Comparison of ENCODE assay signal across 20 cellular contexts in the genomic region with DNA sequence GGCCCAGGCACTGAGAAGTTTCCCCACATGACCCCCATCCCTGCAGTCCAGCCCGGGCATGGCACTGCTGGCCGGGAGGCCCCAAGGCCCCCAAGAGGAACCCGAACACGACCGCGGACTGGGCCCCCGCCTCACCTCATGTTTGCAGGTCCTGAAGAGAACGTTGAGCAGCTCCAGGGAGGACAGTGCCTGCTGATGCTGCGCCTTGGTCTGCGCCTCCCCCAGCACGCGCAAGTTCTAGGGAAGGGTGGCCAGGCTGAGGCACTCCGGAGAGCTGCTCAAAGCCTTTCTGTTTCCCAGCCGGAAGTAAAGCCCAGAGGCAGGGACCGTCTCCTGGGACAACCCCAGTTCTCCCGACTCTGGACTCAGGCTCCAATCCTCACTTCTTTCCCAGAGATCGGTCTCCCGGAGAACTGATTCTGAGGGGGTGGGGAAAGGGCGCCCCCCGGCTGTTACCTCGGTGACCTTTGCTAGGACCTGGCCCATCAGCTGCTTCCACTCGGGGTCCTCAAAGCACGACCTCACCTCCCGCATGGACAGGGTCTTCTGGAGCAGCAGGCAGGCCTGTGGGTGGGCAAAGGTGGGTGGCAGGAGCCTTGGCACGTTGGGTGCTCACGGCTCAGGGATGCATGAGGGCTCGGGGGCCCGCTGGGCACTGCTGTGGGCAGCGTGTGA. TPM values are rescaled to one million over a fixed set of nuclear protein-coding genes. Genes with fewer than 3 reads are reported as not detected.
DNase-seq lines count a peak whose midpoint lies in the region; ATAC-seq, FAIRE-seq and TF ChIP-seq lines count a peak whose summit lies in the region.
"Had no signal": no experiment of that assay in that cellular context is flagged by ENCODE, and none has a peak within 500 bp of the region (broad histone marks: within the 10 kb centered on the region; RNA-seq: fewer than 3 reads in every experiment).

No MANE protein-coding gene starts in this region.

- H3K79me2 ChIP-seq in Loucy (ENCODE audit: insufficient read depth, low read length) = no peaks in the 10 kb centered on the region

- TF ChIP-seq CTCF in CD14-positive monocyte (IDR thresholded peaks at IDR 0.05) (no peak), Loucy (conservative IDR thresholded peaks at IDR 0.05; ENCODE audit: low read length) (peak; percentile 29; the same call in 1 of the 2 replicates), fibroblast of villous mesenchyme (IDR thresholded peaks at IDR 0.05; ENCODE audit: insufficient read depth, low read depth, low read length) (peak; percentile 4), uterus (IDR thresholded peaks at IDR 0.05) (no peak)

- no peaks in the 10 kb centered on the region for H3F3A ChIP-seq in Loucy (ENCODE audit: low read depth)

- no peak overlapping the region for H3K4me3 Mint-ChIP-seq in CD14-positive monocyte
- H3K4me3 Mint-ChIP-seq: activated CD8-positive, alpha-beta memory T cell treated with anti-CD3 and anti-CD28 coated beads, Interleukin-2, amount 10 ng/mL, durations not matched to agents 7 days and 5 days had no signal

- H3K4me2 ChIP-seq in Loucy (ENCODE audit: low read depth, low read length, poor library complexity, severe bottlenecking) = no peak overlapping the region
- H3K4me2 ChIP-seq: KMS-11 had no signal

- H3K4me1 ChIP-seq in Loucy (ENCODE audit: insufficient read depth, low read length, poor library complexity, severe bottlenecking) = no peaks in the 10 kb centered on the region
- H3K4me1 ChIP-seq in uterus = peaks cover 0 to 3% of the 10 kb centered on the region in 2 donors

- H2AFZ ChIP-seq in Loucy (ENCODE audit: low read length) = no peak overlapping the region

- H3K36me3 ChIP-seq in Loucy (ENCODE audit: insufficient read depth, low read length) = peaks cover 12% of the 10 kb centered on the region; the same call in 1 of the 2 replicates
- H3K36me3 ChIP-seq in uterus = no peaks in the 10 kb centered on the region

- no peak for FAIRE-seq in GM12891 (lab: Jason Lieb, UNC)
- FAIRE-seq: H54, keratinocyte had no signal

- no peaks in the 10 kb centered on the region for H3K9me2 ChIP-seq in Loucy (replicated peaks; ENCODE audit: low read depth, low read length)

- H3K27ac Mint-ChIP-seq in CD14-positive monocyte = no peak overlapping the region

- peaks cover 12% of the 10 kb centered on the region for H3K4me1 Mint-ChIP-seq in CD14-positive monocyte
- H3K4me1 Mint-ChIP-seq: activated CD8-positive, alpha-beta memory T cell treated with anti-CD3 and anti-CD28 coated beads, Interleukin-2, amount 10 ng/mL, durations not matched to agents 7 days and 5 days had no signal

- intact Hi-C loops in CD14-positive monocyte (cut with micrococcal nuclease) = no loop called here
- intact Hi-C loops in uterus (cut with DNase I; ENCODE audit: low total_unique reads) = no loop called here

- no peak for TF ChIP-seq POLR2A in uterus (IDR thresholded peaks at IDR 0.05)
- TF ChIP-seq POLR2A in GM12891 (IDR thresholded peaks at IDR 0.05; ENCODE audit: low read depth, low read length) = no peak

- peak overlapping the region in 1 of 2 donors; percentile 33 for H3K27ac ChIP-seq in uterus
- H3K27ac ChIP-seq: brain microvascular endothelial cell, KMS-11 had no signal

- H3K27me3 Mint-ChIP-seq in CD14-positive monocyte (ENCODE audit: low read depth in 3 of 3) = peaks cover 0 to 4% (median 0%) of the 10 kb centered on the region in 3 donors
- H3K27me3 Mint-ChIP-seq: activated CD8-positive, alpha-beta memory T cell treated with anti-CD3 and anti-CD28 coated beads, Interleukin-2, amount 10 ng/mL, durations not matched to agents 7 days and 5 days had no signal

- H3K9me3 ChIP-seq in Loucy (ENCODE audit: insufficient read depth, low read depth, low read length) = no peaks in the 10 kb centered on the region
- H3K9me3 ChIP-seq in uterus = no peaks in the 10 kb centered on the region

- H3K9me3 Mint-ChIP-seq in CD14-positive monocyte = no peaks in the 10 kb centered on the region

- H3K4me3 ChIP-seq in Loucy (ENCODE audit: low read length, poor library complexity, severe bottlenecking) = no peak overlapping the region
- no peak overlapping the region for H3K4me3 ChIP-seq in fibroblast of villous mesenchyme (ENCODE audit: low read depth, low read length)
- H3K4me3 ChIP-seq in uterus = no peak overlapping the region

- DNase-seq in CD14-positive monocyte (ENCODE audit: low spot score) (peak; percentile 46), fibroblast of villous mesenchyme (ENCODE audit: low read depth) (no peak), pons (ENCODE audit: low spot score) (peak; percentile 57), occipital lobe (lab: John Stamatoyannopoulos, UW) (no peak), uterus (no peak), GM12891 (ENCODE audit: insufficient read length, low spot score) (no peak)
- DNase-seq: activated CD8-positive, alpha-beta memory T cell treated with anti-CD3 and anti-CD28 coated beads, Interleukin-2, amount 10 ng/mL, durations not matched to agents 7 days and 5 days; activated naive CD4-positive, alpha-beta T cell; brain microvascular endothelial cell; NCI-H1694 treated with DMSO at 0.1 percent for 48 hours; NCI-H510A treated with DMSO at 0.1 percent for 48 hours had no signal

- H3K27me3 ChIP-seq in Loucy (ENCODE audit: insufficient read depth, low read length, poor library complexity, severe bottlenecking) (no peaks in the 10 kb centered on the region), uterus (no peaks in the 10 kb centered on the region)
- H3K27me3 ChIP-seq: brain microvascular endothelial cell had no signal

- no peak overlapping the region for H3K9ac ChIP-seq in Loucy (ENCODE audit: low read depth, low read length, poor library complexity, severe bottlenecking)
- H3K9ac ChIP-seq: KMS-11 had no signal

- H3K36me3 Mint-ChIP-seq in CD14-positive monocyte = peaks cover 43 to 84% of the 10 kb centered on the region in 2 donors

- no peak for ATAC-seq in HG02678 (IDR thresholded peaks at IDR 0.05; ENCODE audit: unreplicated experiment)
- ATAC-seq: activated CD4-positive, CD25-positive, alpha-beta regulatory T cell treated with anti-CD3 and anti-CD28 coated beads, Interleukin-2, amount 50 U/mL, for 24 hours; activated CD8-positive, alpha-beta memory T cell treated with anti-CD3 and anti-CD28 coated beads, Interleukin-2, amount 10 ng/mL, durations not matched to agents 7 days and 5 days; Panc1 had no signal

- H4K20me1 ChIP-seq in Loucy (ENCODE audit: insufficient read depth, low read length, poor library complexity, severe bottlenecking) = no peaks in the 10 kb centered on the region

TF ChIP-seq in GM12891, 5 proteins besides CTCF, POLR2A, EP300 and RAD21:
- TF ChIP-seq TAF1 (IDR thresholded peaks at IDR 0.05; ENCODE audit: low read depth, low read length) (no peak), SPI1 (IDR thresholded peaks at IDR 0.05; ENCODE audit: low read depth, low read length) (no peak)

RNA-seq across cellular contexts. Expression of gene MYBBP1A, which starts 13.7 kb away (rescaled TPM):
- polyA plus RNA-seq in CD14-positive monocyte = 1 to 10 TPM; 4.2 to 5.3 TPM
- 61.7 and 71.2 TPM in 2 replicates for total RNA-seq in fibroblast of villous mesenchyme
- 28.5 TPM for total RNA-seq in occipital lobe
- 10 to 100 TPM; 10.9 to 64.7 (median 25.2) TPM for total RNA-seq in uterus
- polyA plus RNA-seq in GM12891 (2012; ENCODE audit: low read depth, missing spikeins) = 41.7 TPM

RNA-seq across cellular contexts. Expression of gene GGT6, which starts 18.9 kb away (rescaled TPM):
- not detected for polyA plus RNA-seq in CD14-positive monocyte
- total RNA-seq in fibroblast of villous mesenchyme (not detected in 2 replicates), occipital lobe (not detected), uterus (1 to 10 TPM in 1 of 4 donors, under 1 TPM in 2, not detected in 1; 0.21 to 4.4 (median 0.29) TPM)
- not detected for polyA plus RNA-seq in GM12891 (2012; ENCODE audit: low read depth, missing spikeins)
- total RNA-seq: activated CD8-positive, alpha-beta memory T cell treated with anti-CD3 and anti-CD28 coated beads, Interleukin-2, amount 10 ng/mL, durations not matched to agents 7 days and 5 days; myocyte; pulmonary artery endothelial cell had no signal

RNA-seq across cellular contexts. Expression of gene SPNS2, which starts 42.8 kb away (rescaled TPM):
- polyA plus RNA-seq in CD14-positive monocyte = under 1 TPM in 1 of 2 donors, not detected in 1; 0.33 TPM
- total RNA-seq in fibroblast of villous mesenchyme = under 0.01 and 0.43 TPM in 2 replicates
- 15.9 TPM for total RNA-seq in occipital lobe
- total RNA-seq in uterus = 10 to 100 TPM in 2 of 4 donors, 1 to 10 TPM in 2; 3.8 to 40.5 (median 13.6) TPM
- polyA plus RNA-seq in GM12891 (2012; ENCODE audit: low read depth, missing spikeins) = 0.47 TPM

RNA-seq across cellular contexts. Expression of gene SMTNL2, which starts 42.9 kb away (rescaled TPM):
- polyA plus RNA-seq in CD14-positive monocyte = under 1 TPM in 1 of 2 donors, not detected in 1; 0.08 TPM
- total RNA-seq in fibroblast of villous mesenchyme = not detected in 2 replicates
- total RNA-seq in occipital lobe = 3.7 TPM
- 10 to 100 TPM in 1 of 4 donors, 1 to 10 TPM in 2, not detected in 1; 5.7 to 12.0 (median 6.8) TPM for total RNA-seq in uterus
- not detected for polyA plus RNA-seq in GM12891 (2012; ENCODE audit: low read depth, missing spikeins)
- total RNA-seq: activated CD8-positive, alpha-beta memory T cell treated with anti-CD3 and anti-CD28 coated beads, Interleukin-2, amount 10 ng/mL, durations not matched to agents 7 days and 5 days; pulmonary artery endothelial cell had no signal
- polyA plus RNA-seq: keratinocyte had no signal

Comparison
In these comparisons a context has a peak if more than half of its experiments do, and no peak if none do; other contexts are left out.
1. DNase-seq: peak in CD14-positive monocyte (single experiment) and pons (single experiment); none in fibroblast of villous mesenchyme (single experiment), occipital lobe (single experiment), uterus (0 of 2) and GM12891 (single experiment).
2. CTCF ChIP-seq: peak in Loucy (single experiment) and fibroblast of villous mesenchyme (single experiment); none in CD14-positive monocyte (single experiment) and uterus (0 of 4).